In the genomic region with DNA sequence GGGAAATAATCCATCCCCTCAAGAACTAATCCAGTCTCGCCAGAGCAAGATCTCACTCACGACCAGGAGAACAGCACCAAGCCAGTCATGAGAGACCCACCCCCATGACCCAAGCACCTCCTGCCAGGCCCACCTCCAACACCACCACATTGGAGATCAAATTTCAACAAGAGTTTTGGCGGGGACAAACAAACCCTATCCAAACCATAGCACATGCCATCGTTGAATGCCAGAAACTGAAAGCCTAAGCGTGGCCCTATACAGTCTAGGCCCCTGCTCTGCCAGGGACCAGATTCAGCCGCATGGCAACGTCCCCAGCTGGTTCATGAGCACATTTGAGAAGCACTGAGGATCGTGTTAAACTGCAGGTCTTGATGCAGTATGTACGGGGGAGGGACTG, we compare ENCODE assay signal across 25 cellular contexts.
"Had no signal": no experiment of that assay in that cellular context is flagged by ENCODE, and none has a peak within 500 bp of the region (broad histone marks: within the 10 kb centered on the region; RNA-seq: fewer than 3 reads in every experiment).

No MANE protein-coding gene starts in this region.

- DNase-seq: activated CD4-positive, alpha-beta memory T cell treated with anti-CD3 and anti-CD28 coated beads, Interleukin-2, amount 10 ng/mL, durations not matched to agents 7 days and 5 days; activated CD4-positive, alpha-beta T cell treated with anti-CD3 and anti-CD28 coated beads for 36 hours; activated CD4-positive, alpha-beta T cell treated with anti-CD3 and anti-CD28 coated beads, Interleukin-2, amount 50 U/mL, for 1 hour; activated naive CD8-positive, alpha-beta T cell treated with anti-CD3 and anti-CD28 coated beads, Interleukin-2, amount 50 U/mL, for 24 hours; activated T-cell treated with anti-CD3 and anti-CD28 coated beads for 4 hours; activated T-cell treated with anti-CD3 and anti-CD28 coated beads, Interleukin-2, amount 50 U/mL, for 48 hours; amniotic stem cell; Karpas-422; NCI-H1092; NCI-H1417; NCI-H1930; NCI-H2171; NCI-H345; NCI-H510A treated with DMSO at 0.1 percent for 48 hours; PC-3; SHP77 treated with DMSO at 0.1 percent for 48 hours; T-helper 2 cell; T1000 had no signal

- H3K27ac Mint-ChIP-seq: activated CD4-positive, alpha-beta memory T cell treated with anti-CD3 and anti-CD28 coated beads, Interleukin-2, amount 10 ng/mL, durations not matched to agents 7 days and 5 days; activated CD4-positive, alpha-beta T cell treated with anti-CD3 and anti-CD28 coated beads for 36 hours; activated naive CD4-positive, alpha-beta T cell treated with anti-CD3 and anti-CD28 coated beads, Interleukin-2, amount 50 U/mL, for 72 hours; activated naive CD8-positive, alpha-beta T cell treated with anti-CD3 and anti-CD28 coated beads, Interleukin-2, amount 50 U/mL, for 24 hours; activated T-helper 17 cell treated with anti-CD3 and anti-CD28 coated beads, Interleukin-2, amount 50 U/mL, for 72 hours had no signal

- H3K4me1 ChIP-seq: ascending aorta had no signal

- H3K4me3 ChIP-seq: ascending aorta, cardiac muscle cell, K562 had no signal

- H3K9me3 ChIP-seq: ascending aorta had no signal

- ATAC-seq: activated CD4-positive, alpha-beta T cell treated with anti-CD3 and anti-CD28 coated beads for 36 hours; activated naive CD4-positive, alpha-beta T cell treated with anti-CD3 and anti-CD28 coated beads, Interleukin-2, amount 50 U/mL, for 72 hours; activated naive CD8-positive, alpha-beta T cell treated with anti-CD3 and anti-CD28 coated beads, Interleukin-2, amount 50 U/mL, for 24 hours; activated T-helper 17 cell treated with anti-CD3 and anti-CD28 coated beads, Interleukin-2, amount 50 U/mL, for 72 hours; K562; PC-3 had no signal

- H3K36me3 ChIP-seq: ascending aorta, cardiac muscle cell had no signal

- H3K27me3 Mint-ChIP-seq: activated CD4-positive, alpha-beta T cell treated with anti-CD3 and anti-CD28 coated beads for 36 hours; activated T-helper 17 cell treated with anti-CD3 and anti-CD28 coated beads, Interleukin-2, amount 50 U/mL, for 72 hours had no signal

- H3K27ac ChIP-seq: ascending aorta, cardiac muscle cell, VCaP had no signal

- H3K9me3 Mint-ChIP-seq: activated CD4-positive, alpha-beta memory T cell treated with anti-CD3 and anti-CD28 coated beads, Interleukin-2, amount 10 ng/mL, durations not matched to agents 7 days and 5 days; activated naive CD8-positive, alpha-beta T cell treated with anti-CD3 and anti-CD28 coated beads, Interleukin-2, amount 50 U/mL, for 24 hours; activated T-helper 17 cell treated with anti-CD3 and anti-CD28 coated beads, Interleukin-2, amount 50 U/mL, for 72 hours had no signal

- H3K4me1 Mint-ChIP-seq: activated CD4-positive, alpha-beta memory T cell treated with anti-CD3 and anti-CD28 coated beads, Interleukin-2, amount 10 ng/mL, durations not matched to agents 7 days and 5 days; activated CD4-positive, alpha-beta T cell treated with anti-CD3 and anti-CD28 coated beads for 36 hours; activated naive CD8-positive, alpha-beta T cell treated with anti-CD3 and anti-CD28 coated beads, Interleukin-2, amount 50 U/mL, for 24 hours; activated T-helper 17 cell treated with anti-CD3 and anti-CD28 coated beads, Interleukin-2, amount 50 U/mL, for 72 hours had no signal

- H3K27me3 ChIP-seq: ascending aorta, cardiac muscle cell had no signal

- H3K4me3 Mint-ChIP-seq: activated CD4-positive, alpha-beta memory T cell treated with anti-CD3 and anti-CD28 coated beads, Interleukin-2, amount 10 ng/mL, durations not matched to agents 7 days and 5 days; activated CD4-positive, alpha-beta T cell treated with anti-CD3 and anti-CD28 coated beads for 36 hours; activated naive CD8-positive, alpha-beta T cell treated with anti-CD3 and anti-CD28 coated beads, Interleukin-2, amount 50 U/mL, for 24 hours; activated T-helper 17 cell treated with anti-CD3 and anti-CD28 coated beads, Interleukin-2, amount 50 U/mL, for 72 hours; brain had no signal
